In genomic region chr22:49825436-49825835, GRCh38 we compare ENCODE assay signal across 8 cellular contexts. TPM values are rescaled to one million over a fixed set of nuclear protein-coding genes. Genes with fewer than 3 reads are reported as not detected.
A peak's percentile ranks its signal among the peaks of the same experiment; 100 is the strongest.
DNase-seq lines count a peak whose midpoint lies in the region; ATAC-seq and TF ChIP-seq lines count a peak whose summit lies in the region.

No MANE protein-coding gene starts in this region.

- H3K27me3 ChIP-seq in Peyer's patch, result no peaks in the 10 kb centered on the region
- H3K27me3 ChIP-seq in gastrocnemius medialis, result no peaks in the 10 kb centered on the region

- in situ Hi-C loops in gastrocnemius medialis (cut with MboI; ENCODE audit: low sequenced_read_pairs in 4 of 4), result no loop called here

- no peak for TF ChIP-seq POLR2A in Peyer's patch (IDR thresholded peaks at IDR 0.05)
- TF ChIP-seq POLR2A in gastrocnemius medialis (IDR thresholded peaks at IDR 0.05), result no peak

- peak; percentile 62 for DNase-seq in GM03348 (ENCODE audit: low spot score)
- peak in 1 of 3 donors; percentile 48 for DNase-seq in Peyer's patch
- DNase-seq in epithelial cell of proximal tubule (ENCODE audit: low read depth), result no peak
- DNase-seq in gastrocnemius medialis, result no peak
- DNase-seq in A172 (ENCODE audit: low spot score), result no peak

- ATAC-seq in gastrocnemius medialis, result no peak
- no peak for ATAC-seq in HG03439 (IDR thresholded peaks at IDR 0.05; ENCODE audit: unreplicated experiment)
- ATAC-seq in HG03108 (IDR thresholded peaks at IDR 0.05; ENCODE audit: unreplicated experiment), result no peak
- no peak for ATAC-seq in GM19397 (IDR thresholded peaks at IDR 0.05; ENCODE audit: unreplicated experiment)

- no peak for TF ChIP-seq CTCF in Peyer's patch (IDR thresholded peaks at IDR 0.05)
- no peak for TF ChIP-seq CTCF in epithelial cell of proximal tubule (conservative IDR thresholded peaks at IDR 0.05; ENCODE audit: low read depth, low read length)
- TF ChIP-seq CTCF in gastrocnemius medialis (IDR thresholded peaks at IDR 0.05 in 4 of 5, conservative IDR thresholded peaks at IDR 0.05 in 1 of 5), result no peak

- H3K9me3 ChIP-seq in Peyer's patch (no peaks in the 10 kb centered on the region), gastrocnemius medialis (no peaks in the 10 kb centered on the region)

- intact Hi-C loops in gastrocnemius medialis (cut with DNase I; ENCODE audit: low total_unique reads), result loop anchor here (5.0 kb wide), 1 partner anchor 33 kb away; no protein-coding TSS in a partner anchor

- H3K4me3 ChIP-seq in Peyer's patch, result peak overlapping the region in 3 of 4 donors; percentile 56 to 93 (median 87)
- peak overlapping the region; percentile 84 for H3K4me3 ChIP-seq in epithelial cell of proximal tubule (ENCODE audit: low read depth, low read length)
- peak overlapping the region; percentile 62 to 70 (median 64) for H3K4me3 ChIP-seq in gastrocnemius medialis

- peaks cover 0 to 35% (median 0%) of the 10 kb centered on the region in 3 donors for H3K36me3 ChIP-seq in Peyer's patch
- H3K36me3 ChIP-seq in gastrocnemius medialis, result peaks cover 3 to 31% of the 10 kb centered on the region in 2 donors

- H3K4me1 ChIP-seq in Peyer's patch (peaks cover 0 to 52% (median 20%) of the 10 kb centered on the region in 4 donors), gastrocnemius medialis (peaks cover 29 to 49% of the 10 kb centered on the region in 2 donors)

- H3K27ac ChIP-seq in Peyer's patch (no peak overlapping the region), gastrocnemius medialis (no peak overlapping the region)

RNA-seq across cellular contexts. Expression of gene BRD1, which starts 2.2 kb away (rescaled TPM):
- total RNA-seq in Peyer's patch (100 to 1,000 TPM in 1 of 4 donors, 10 to 100 TPM in 3; 54.1 to 126 (median 78.5) TPM), epithelial cell of proximal tubule (23.1 and 41.8 TPM in 2 replicates), gastrocnemius medialis (10 to 100 TPM; 15.6 to 25.2 (median 18.1) TPM)
- total RNA-seq in A172 (2014; rRNA removed; shearing (Covaris generic)), result 8.0 and 11.1 TPM in 2 replicates

RNA-seq across cellular contexts. Expression of gene ZBED4, which starts 28.2 kb away (rescaled TPM):
- total RNA-seq in Peyer's patch, result 10 to 100 TPM; 14.9 to 24.0 (median 20.9) TPM
- 14.5 and 15.4 TPM in 2 replicates for total RNA-seq in epithelial cell of proximal tubule
- 1 to 10 TPM; 6.7 to 8.4 (median 7.5) TPM for total RNA-seq in gastrocnemius medialis
- total RNA-seq in A172 (2014; rRNA removed; shearing (Covaris generic)), result 7.8 and 8.1 TPM in 2 replicates
